In the genomic region with DNA sequence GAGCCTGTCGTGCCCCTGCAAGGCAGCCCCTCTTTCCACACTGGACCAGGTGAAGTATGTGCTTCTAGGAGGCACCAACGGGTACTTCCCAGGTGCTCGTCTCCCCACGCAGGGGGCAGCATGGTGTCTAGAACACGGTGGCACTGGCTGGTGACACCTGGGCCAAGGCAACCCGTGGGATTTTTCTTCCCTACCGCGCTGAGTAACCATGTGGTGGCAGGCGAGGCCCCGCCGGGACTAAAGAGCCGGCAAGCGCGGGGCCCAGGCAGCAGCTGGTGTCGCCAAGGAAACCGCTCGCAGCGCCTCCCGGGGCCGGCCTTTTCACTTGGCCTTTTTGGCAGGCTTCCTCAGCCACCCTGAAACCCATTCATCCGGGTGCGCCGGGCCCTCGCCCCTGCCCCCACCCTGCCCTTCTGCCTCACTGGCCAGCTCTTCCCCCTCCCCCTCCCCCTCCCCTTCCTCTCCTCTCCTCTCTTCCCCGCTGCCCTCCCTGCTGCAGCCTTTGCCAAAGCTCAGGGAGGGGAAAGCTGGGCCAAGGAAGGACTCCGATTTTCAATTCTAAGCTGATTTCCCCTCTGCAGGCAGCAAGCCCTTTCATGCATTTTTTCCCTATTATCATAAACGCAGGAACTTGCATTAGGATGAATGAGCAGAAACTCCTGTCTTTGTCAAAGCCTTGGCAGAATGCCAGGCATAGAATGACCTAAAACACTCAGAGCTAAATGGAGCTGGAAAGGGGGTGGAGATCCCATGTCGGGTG, we compare ENCODE assay signal across 8 cellular contexts.
DNase-seq lines count a peak whose midpoint lies in the region; ATAC-seq and TF ChIP-seq lines count a peak whose summit lies in the region.

No MANE protein-coding gene starts in this region.

- H3K36me3 Mint-ChIP-seq in activated T-helper 1 cell treated with anti-CD3 and anti-CD28 coated beads, Interleukin-12 subunit alpha, Interleukin-12 subunit beta, Interleukin-2, Interleukin-4 antibody, amounts not matched to agents 30 ng/mL and 10 ng/mL and 1 ng/mL, durations not matched to agents 14 hours and 24 hours and 36 hours (ENCODE audit: low read depth), result no peaks in the 10 kb centered on the region
- no peaks in the 10 kb centered on the region for H3K36me3 Mint-ChIP-seq in natural killer cell
- H3K36me3 Mint-ChIP-seq in stimulated activated naive CD8-positive, alpha-beta T cell treated with anti-CD3 and anti-CD28 coated beads, Interleukin-15, Interleukin-2, amounts not matched to agents 100 ng/mL and 50 ng/mL, for 24 hours (ENCODE audit: low read depth), result no peaks in the 10 kb centered on the region

- peaks cover 41% of the 10 kb centered on the region for H3K4me1 Mint-ChIP-seq in activated T-helper 1 cell treated with anti-CD3 and anti-CD28 coated beads, Interleukin-12 subunit alpha, Interleukin-12 subunit beta, Interleukin-2, Interleukin-4 antibody, amounts not matched to agents 30 ng/mL and 10 ng/mL and 1 ng/mL, durations not matched to agents 14 hours and 24 hours and 36 hours (ENCODE audit: low read depth)
- peaks cover 13 to 23% of the 10 kb centered on the region in 2 donors for H3K4me1 Mint-ChIP-seq in natural killer cell
- peaks cover 43% of the 10 kb centered on the region for H3K4me1 Mint-ChIP-seq in stimulated activated naive CD8-positive, alpha-beta T cell treated with anti-CD3 and anti-CD28 coated beads, Interleukin-15, Interleukin-2, amounts not matched to agents 100 ng/mL and 50 ng/mL, for 24 hours (ENCODE audit: low read depth)

- in situ Hi-C loops in KBM-7 (cut with MboI; ENCODE audit: low pct_unique_long_range_greater_than_20kb, low sequenced_read_pairs), result no loop called here

- H3K27me3 ChIP-seq in PC-9 (ENCODE audit: insufficient read depth, low read depth) (no peaks in the 10 kb centered on the region), fibroblast of lung (ENCODE audit: control insufficient read depth, insufficient read depth, low read length) (no peaks in the 10 kb centered on the region)

- peak; percentile 89 for ATAC-seq in GM21529 (IDR thresholded peaks at IDR 0.05; ENCODE audit: unreplicated experiment)
- ATAC-seq in natural killer cell, result peak; percentile 86 to 97 (median 91)

- DNase-seq in D341Med (ENCODE audit: low spot score), result peak; percentile 96
- peak; percentile 75 for DNase-seq in KBM-7
- DNase-seq in PC-9, result peak; percentile 95 to 100
- DNase-seq in activated T-helper 1 cell treated with anti-CD3 and anti-CD28 coated beads, Interleukin-12 subunit alpha, Interleukin-12 subunit beta, Interleukin-2, Interleukin-4 antibody, amounts not matched to agents 30 ng/mL and 10 ng/mL and 1 ng/mL, durations not matched to agents 14 hours and 24 hours and 36 hours (ENCODE audit: low spot score), result peak; percentile 56
- peak; percentile 92 to 94 for DNase-seq in fibroblast of lung (ENCODE audit: low read depth in 2 of 2)
- peak; percentile 68 for DNase-seq in natural killer cell

- H3K9me3 ChIP-seq in PC-9 (ENCODE audit: insufficient read depth, low read depth) (no peaks in the 10 kb centered on the region), fibroblast of lung (ENCODE audit: control insufficient read depth, insufficient read depth, low read depth, low read length) (no peaks in the 10 kb centered on the region)

- H4K20me1 ChIP-seq in PC-9 (ENCODE audit: insufficient read depth) (no peaks in the 10 kb centered on the region), fibroblast of lung (ENCODE audit: control insufficient read depth, extremely low read depth, insufficient read depth, low read length) (no peaks in the 10 kb centered on the region)

- TF ChIP-seq CTCF in PC-9 (conservative IDR thresholded peaks at IDR 0.05) (peak; percentile 59; the same call in 1 of the 2 replicates), fibroblast of lung (conservative IDR thresholded peaks at IDR 0.05 in 1 of 2, IDR thresholded peaks at IDR 0.05 in 1 of 2; ENCODE audit: low read depth in 1 of 2, low read length in 2 of 2) (peak; percentile 23 to 46), natural killer cell (IDR thresholded peaks at IDR 0.05) (peak; percentile 44)

- peak overlapping the region; percentile 15; the same call in 1 of the 2 replicates for H3K4me3 ChIP-seq in PC-9
- H3K4me3 ChIP-seq in fibroblast of lung (replicated peaks in 1 of 4; ENCODE audit: control extremely low read depth in 1 of 4, insufficient read depth in 1 of 4, low read depth in 3 of 4, low read length in 4 of 4), result peak overlapping the region in 1 of 4 experiments; percentile 10

- H3K27ac Mint-ChIP-seq in activated T-helper 1 cell treated with anti-CD3 and anti-CD28 coated beads, Interleukin-12 subunit alpha, Interleukin-12 subunit beta, Interleukin-2, Interleukin-4 antibody, amounts not matched to agents 30 ng/mL and 10 ng/mL and 1 ng/mL, durations not matched to agents 14 hours and 24 hours and 36 hours, result peak overlapping the region; percentile 23
- H3K27ac Mint-ChIP-seq in natural killer cell, result peak overlapping the region; percentile 89
- peak overlapping the region; percentile 79 for H3K27ac Mint-ChIP-seq in stimulated activated naive CD8-positive, alpha-beta T cell treated with anti-CD3 and anti-CD28 coated beads, Interleukin-15, Interleukin-2, amounts not matched to agents 100 ng/mL and 50 ng/mL, for 24 hours

- peaks cover 60% of the 10 kb centered on the region for H3F3A ChIP-seq in PC-9 (ENCODE audit: insufficient read depth, low read depth)

- H2AFZ ChIP-seq in PC-9 (peak overlapping the region; percentile 78), fibroblast of lung (ENCODE audit: low read length) (peak overlapping the region; percentile 35)

- intact Hi-C loops in PC-9 (cut with micrococcal nuclease; ENCODE audit: unreplicated experiment) (loop anchor here (1.0 kb wide), 9 partner anchors 12 to 121 kb away; partner anchors contain the start of gene IRF2BPL), natural killer cell (cut with micrococcal nuclease) (loop anchor here (1.0 kb wide), 1 partner anchor 14 kb away; no protein-coding TSS in a partner anchor)
- intact Hi-C loops in activated T-helper 1 cell treated with anti-CD3 and anti-CD28 coated beads, Interleukin-12 subunit alpha, Interleukin-12 subunit beta, Interleukin-2, Interleukin-4 antibody, amounts not matched to agents 30 ng/mL and 10 ng/mL and 1 ng/mL, durations not matched to agents 14 hours and 24 hours and 36 hours (cut with micrococcal nuclease), result loop anchor here (1.0 to 2.0 kb wide), 3 partner anchors 14 to 106 kb away; no protein-coding TSS in a partner anchor

- H3K4me1 ChIP-seq in PC-9 (replicated peaks; ENCODE audit: insufficient read depth) (peaks cover 81% of the 10 kb centered on the region), fibroblast of lung (ENCODE audit: control insufficient read depth, extremely low read depth, insufficient read depth, low read length) (peaks cover 20% of the 10 kb centered on the region)

- H3K9ac ChIP-seq in fibroblast of lung (ENCODE audit: insufficient read depth, low read length), result peak overlapping the region; percentile 52

- H3K27me3 Mint-ChIP-seq in activated T-helper 1 cell treated with anti-CD3 and anti-CD28 coated beads, Interleukin-12 subunit alpha, Interleukin-12 subunit beta, Interleukin-2, Interleukin-4 antibody, amounts not matched to agents 30 ng/mL and 10 ng/mL and 1 ng/mL, durations not matched to agents 14 hours and 24 hours and 36 hours (ENCODE audit: insufficient read depth), result no peaks in the 10 kb centered on the region
- H3K27me3 Mint-ChIP-seq in natural killer cell (ENCODE audit: low read depth in 2 of 2), result no peaks in the 10 kb centered on the region
- no peaks in the 10 kb centered on the region for H3K27me3 Mint-ChIP-seq in stimulated activated naive CD8-positive, alpha-beta T cell treated with anti-CD3 and anti-CD28 coated beads, Interleukin-15, Interleukin-2, amounts not matched to agents 100 ng/mL and 50 ng/mL, for 24 hours

- BruUV-seq in PC-9 (replicated peaks; lab: Mats Ljungman, UMichigan), result no TSS peak

- H3K4me2 ChIP-seq in PC-9, result peak overlapping the region; percentile 73
- H3K4me2 ChIP-seq in fibroblast of lung (ENCODE audit: extremely low read depth, insufficient read depth, low read length), result peak overlapping the region; percentile 60

- H3K4me3 Mint-ChIP-seq in activated T-helper 1 cell treated with anti-CD3 and anti-CD28 coated beads, Interleukin-12 subunit alpha, Interleukin-12 subunit beta, Interleukin-2, Interleukin-4 antibody, amounts not matched to agents 30 ng/mL and 10 ng/mL and 1 ng/mL, durations not matched to agents 14 hours and 24 hours and 36 hours, result no peak overlapping the region
- H3K4me3 Mint-ChIP-seq in natural killer cell, result peak overlapping the region; percentile 37
- H3K4me3 Mint-ChIP-seq in stimulated activated naive CD8-positive, alpha-beta T cell treated with anti-CD3 and anti-CD28 coated beads, Interleukin-15, Interleukin-2, amounts not matched to agents 100 ng/mL and 50 ng/mL, for 24 hours, result peak overlapping the region; percentile 37

- H3K36me3 ChIP-seq in PC-9 (ENCODE audit: low read depth), result no peaks in the 10 kb centered on the region
- no peaks in the 10 kb centered on the region for H3K36me3 ChIP-seq in fibroblast of lung (ENCODE audit: control insufficient read depth, insufficient read depth, low read length)

- no peaks in the 10 kb centered on the region for H3K9me3 Mint-ChIP-seq in activated T-helper 1 cell treated with anti-CD3 and anti-CD28 coated beads, Interleukin-12 subunit alpha, Interleukin-12 subunit beta, Interleukin-2, Interleukin-4 antibody, amounts not matched to agents 30 ng/mL and 10 ng/mL and 1 ng/mL, durations not matched to agents 14 hours and 24 hours and 36 hours
- no peaks in the 10 kb centered on the region for H3K9me3 Mint-ChIP-seq in natural killer cell
- H3K9me3 Mint-ChIP-seq in stimulated activated naive CD8-positive, alpha-beta T cell treated with anti-CD3 and anti-CD28 coated beads, Interleukin-15, Interleukin-2, amounts not matched to agents 100 ng/mL and 50 ng/mL, for 24 hours, result no peaks in the 10 kb centered on the region

- POLR2A ChIA-PET in PC-9 (lab: Charles Lee; ENCODE audit: unreplicated experiment), result interaction anchor here (0.6 to 1.8 kb wide), 9 partner anchors 15 to 1566 kb away, joined by 3 to 11 read pairs (median 4); no protein-coding TSS in a partner anchor

- no peaks in the 10 kb centered on the region for H3K9me2 ChIP-seq in PC-9 (ENCODE audit: insufficient read depth)

- peak overlapping the region; percentile 93 for H3K27ac ChIP-seq in PC-9
- H3K27ac ChIP-seq in fibroblast of lung (ENCODE audit: insufficient read depth, low read length), result peak overlapping the region; percentile 83

- CTCF ChIA-PET in PC-9 (lab: Charles Lee), result interaction anchor here (0.6 to 2.5 kb wide), 17 partner anchors 15 to 123 kb away, joined by 3 to 24 read pairs (median 5); no protein-coding TSS in a partner anchor

- H3K79me2 ChIP-seq in PC-9 (ENCODE audit: low read depth), result no peaks in the 10 kb centered on the region
- no peaks in the 10 kb centered on the region for H3K79me2 ChIP-seq in fibroblast of lung (ENCODE audit: control insufficient read depth, insufficient read depth, low read length)

Comparison
In these comparisons a context has a peak if more than half of its experiments do, and no peak if none do; other contexts are left out.
1. H3K27ac Mint-ChIP-seq: peak in every context shown above with its lines; median percentile 89 in natural killer cell; 79 in stimulated activated naive CD8-positive, alpha-beta T cell treated with anti-CD3 and anti-CD28 coated beads, Interleukin-15, Interleukin-2, amounts not matched to agents 100 ng/mL and 50 ng/mL, for 24 hours; 23 in activated T-helper 1 cell treated with anti-CD3 and anti-CD28 coated beads, Interleukin-12 subunit alpha, Interleukin-12 subunit beta, Interleukin-2, Interleukin-4 antibody, amounts not matched to agents 30 ng/mL and 10 ng/mL and 1 ng/mL, durations not matched to agents 14 hours and 24 hours and 36 hours.